Comparison of ENCODE assay signal across 8 cellular contexts in the genomic region with DNA sequence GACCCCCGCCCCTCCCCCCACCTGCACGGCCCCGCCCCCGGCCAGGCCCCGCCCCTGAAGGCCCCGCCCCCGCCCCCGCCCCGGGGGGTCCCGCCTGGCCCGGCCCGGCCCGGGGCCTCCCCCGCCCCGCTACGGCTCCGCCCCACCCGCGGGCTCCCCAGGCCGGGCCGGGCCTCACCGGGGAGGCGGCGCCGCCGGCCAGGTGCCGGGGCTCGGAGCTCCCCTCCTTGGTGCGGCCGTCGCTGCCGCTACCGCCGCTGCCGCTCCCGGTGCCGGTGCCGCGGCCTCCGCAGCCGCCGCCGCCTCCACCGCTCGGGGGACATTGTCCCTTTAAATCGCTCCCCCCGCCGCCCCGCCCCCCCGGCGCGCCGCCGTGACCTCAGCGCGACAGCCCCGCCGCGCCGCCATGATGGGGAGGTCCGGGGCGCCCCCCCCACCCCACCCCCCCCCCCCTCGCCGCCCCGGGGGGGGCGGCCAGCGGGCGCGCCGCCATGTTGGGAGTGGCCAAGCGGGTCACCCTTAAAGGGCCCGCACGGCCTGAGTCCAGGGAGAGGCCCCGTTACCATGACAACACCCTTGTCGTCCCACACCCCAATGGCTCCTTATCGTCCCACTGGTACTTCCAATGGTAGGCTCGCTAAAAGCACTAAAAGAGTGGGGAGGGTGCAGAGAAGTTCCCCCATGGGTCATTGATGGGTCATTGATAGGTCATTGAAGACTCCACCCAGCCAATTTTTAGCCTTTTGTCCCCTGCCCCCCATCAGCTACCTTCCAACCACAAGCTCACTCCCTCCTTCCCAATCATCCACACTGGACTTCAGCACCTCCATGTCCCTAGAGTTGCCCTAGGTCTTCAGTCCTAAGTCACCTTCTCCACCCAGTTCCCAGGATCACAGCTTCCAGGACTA. TPM values are rescaled to one million over a fixed set of nuclear protein-coding genes. Genes with fewer than 3 reads are reported as not detected.
A peak's percentile ranks its signal among the peaks of the same experiment; 100 is the strongest.
DNase-seq lines count a peak whose midpoint lies in the region; ATAC-seq and TF ChIP-seq lines count a peak whose summit lies in the region.

A gene with protein sequence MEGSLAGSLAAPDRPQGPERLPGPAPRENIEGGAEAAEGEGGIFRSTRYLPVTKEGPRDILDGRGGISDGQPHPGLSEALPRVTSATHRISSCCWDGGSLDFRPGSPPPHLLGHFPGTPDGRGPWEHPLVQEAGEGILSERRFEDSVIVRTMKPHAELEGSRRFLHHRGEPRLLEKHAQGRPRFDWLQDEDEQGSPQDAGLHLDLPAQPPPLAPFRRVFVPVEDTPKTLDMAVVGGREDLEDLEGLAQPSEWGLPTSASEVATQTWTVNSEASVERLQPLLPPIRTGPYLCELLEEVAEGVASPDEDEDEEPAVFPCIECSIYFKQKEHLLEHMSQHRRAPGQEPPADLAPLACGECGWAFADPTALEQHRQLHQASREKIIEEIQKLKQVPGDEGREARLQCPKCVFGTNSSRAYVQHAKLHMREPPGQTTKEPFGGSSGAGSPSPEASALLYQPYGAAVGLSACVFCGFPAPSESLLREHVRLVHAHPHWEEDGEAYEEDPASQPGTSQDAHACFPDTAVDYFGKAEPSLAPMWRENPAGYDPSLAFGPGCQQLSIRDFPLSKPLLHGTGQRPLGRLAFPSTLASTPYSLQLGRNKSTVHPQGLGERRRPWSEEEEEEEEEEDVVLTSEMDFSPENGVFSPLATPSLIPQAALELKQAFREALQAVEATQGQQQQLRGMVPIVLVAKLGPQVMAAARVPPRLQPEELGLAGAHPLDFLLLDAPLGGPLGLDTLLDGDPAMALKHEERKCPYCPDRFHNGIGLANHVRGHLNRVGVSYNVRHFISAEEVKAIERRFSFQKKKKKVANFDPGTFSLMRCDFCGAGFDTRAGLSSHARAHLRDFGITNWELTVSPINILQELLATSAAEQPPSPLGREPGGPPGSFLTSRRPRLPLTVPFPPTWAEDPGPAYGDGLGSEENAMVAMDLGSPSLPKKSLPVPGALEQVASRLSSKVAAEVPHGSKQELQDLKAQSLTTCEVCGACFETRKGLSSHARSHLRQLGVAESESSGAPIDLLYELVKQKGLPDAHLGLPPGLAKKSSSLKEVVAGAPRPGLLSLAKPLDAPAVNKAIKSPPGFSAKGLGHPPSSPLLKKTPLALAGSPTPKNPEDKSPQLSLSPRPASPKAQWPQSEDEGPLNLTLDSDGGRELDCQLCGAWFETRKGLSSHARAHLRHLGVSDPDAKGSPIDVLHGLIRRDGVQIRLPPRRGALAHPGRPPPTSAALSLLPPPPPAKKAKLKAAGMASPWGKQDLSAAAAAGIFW (N-terminal part only) (minus strand): TSS at position 337 of the 908 bp plus-strand sequence. CDS start 1,649 bp downstream, outside the sequence.

- peak within 1 kb of the TSS; percentile 85 to 92 (median 92) for H3K4me3 Mint-ChIP-seq in nephron

- peak; percentile 46 for ATAC-seq in HG02970 (IDR thresholded peaks at IDR 0.05; ENCODE audit: low FRiP score, unreplicated experiment)
- no peak for ATAC-seq in GM21717 (IDR thresholded peaks at IDR 0.05; ENCODE audit: unreplicated experiment)

- H3K36me3 Mint-ChIP-seq in nephron (ENCODE audit: low read depth) = peaks cover 4% of the 10 kb centered on the region

- H3K4me1 Mint-ChIP-seq in nephron = peaks cover 14% of the 10 kb centered on the region

- H3K27ac Mint-ChIP-seq in nephron = peak within 1 kb of the TSS; percentile 40 to 76 (median 69)

- DNase-seq in GDM1 (lab: John Stamatoyannopoulos, UW) (peak; percentile 62), RPMI7951 (ENCODE audit: low read depth) (peak; percentile 81), fibroblast of the conjunctiva (ENCODE audit: low read depth) (peak; percentile 36)
- DNase-seq in activated T-helper 9 cell treated with anti-CD3 and anti-CD28 coated beads, Interleukin-2, amount 50 U/mL, for 16 hours (ENCODE audit: low read depth) = peak; percentile 75
- DNase-seq in stimulated activated naive CD4-positive, alpha-beta T cell (lab: John Stamatoyannopoulos, UW) = peak; percentile 69 to 89 (median 81)

- no peaks in the 10 kb centered on the region for H3K9me3 Mint-ChIP-seq in nephron

- no peak for TF ChIP-seq CTCF in nephron (IDR thresholded peaks at IDR 0.05; ENCODE audit: unreplicated experiment in 3 of 3)

- H3K27me3 Mint-ChIP-seq in nephron (ENCODE audit: low read depth) = peaks cover 29% of the 10 kb centered on the region

RNA-seq across cellular contexts. Expression of the gene that starts here (rescaled TPM):
- 4.2 and 7.1 TPM in 2 replicates for total RNA-seq in RPMI7951 (2014; rRNA removed; shearing (Covaris generic))
